ENCODE assay signal across 8 cellular contexts in genomic region chr2:208072250-208072892, GRCh38. TPM values are rescaled to one million over a fixed set of nuclear protein-coding genes. Genes with fewer than 3 reads are reported as not detected.
DNase-seq lines count a peak whose midpoint lies in the region; ATAC-seq, FAIRE-seq and TF ChIP-seq lines count a peak whose summit lies in the region.

No MANE protein-coding gene starts in this region.

- no peaks in the 10 kb centered on the region for H3F3A ChIP-seq in MM.1S (ENCODE audit: insufficient read depth, low read length)

- H3K4me3 ChIP-seq in MM.1S (ENCODE audit: low read length): no peak overlapping the region
- no peak overlapping the region for H3K4me3 ChIP-seq in adipocyte (ENCODE audit: low read length)
- H3K4me3 ChIP-seq in left ventricle myocardium inferior: no peak overlapping the region

- H3K4me1 ChIP-seq in MM.1S (ENCODE audit: low read length) (no peaks in the 10 kb centered on the region), adipocyte (ENCODE audit: control insufficient read depth, insufficient read depth, low read length) (peaks cover 5% of the 10 kb centered on the region), left ventricle myocardium inferior (peaks cover 7% of the 10 kb centered on the region)

- no peaks in the 10 kb centered on the region for H3K79me2 ChIP-seq in MM.1S (ENCODE audit: low read length)

- no peaks in the 10 kb centered on the region for H3K9me2 ChIP-seq in MM.1S (replicated peaks; ENCODE audit: insufficient read depth, low read length)

- no peak overlapping the region for H3K4me2 ChIP-seq in MM.1S (ENCODE audit: low read depth, low read length)

- no peaks in the 10 kb centered on the region for H4K20me1 ChIP-seq in MM.1S (ENCODE audit: insufficient read depth, low read length)

- DNase-seq in GM03348 (ENCODE audit: low spot score) (peak; percentile 78), H54 (ENCODE audit: insufficient read length, low spot score) (peak; percentile 44), MM.1S (peak; percentile 44), SKM-1 treated with dmso at 0.1 percent for 144 hours (lab: John Stamatoyannopoulos, UW; ENCODE audit: unreplicated experiment) (peak; percentile 78), adipocyte (ENCODE audit: low read depth) (peak; percentile 84), left ventricle myocardium inferior (peak; percentile 28), sciatic nerve (ENCODE audit: low spot score) (peak; percentile 72)

- H3K36me3 ChIP-seq in MM.1S (replicated peaks; ENCODE audit: insufficient read depth, low read length) (no peaks in the 10 kb centered on the region), adipocyte (ENCODE audit: control insufficient read depth, insufficient read depth, low read length, severe bottlenecking) (no peaks in the 10 kb centered on the region), left ventricle myocardium inferior (no peaks in the 10 kb centered on the region)

- intact Hi-C loops in left ventricle myocardium inferior (cut with micrococcal nuclease): no loop called here
- intact Hi-C loops in sciatic nerve (cut with DNase I): no loop called here

- H3K27me3 ChIP-seq in MM.1S (replicated peaks; ENCODE audit: insufficient read depth, low read length): no peaks in the 10 kb centered on the region
- H3K27me3 ChIP-seq in adipocyte (replicated peaks; ENCODE audit: control insufficient read depth, insufficient read depth, low read length): no peaks in the 10 kb centered on the region
- H3K27me3 ChIP-seq in left ventricle myocardium inferior (ENCODE audit: low read depth): peaks cover 16% of the 10 kb centered on the region

- H3K9ac ChIP-seq in MM.1S (ENCODE audit: low read length): no peak overlapping the region
- no peak overlapping the region for H3K9ac ChIP-seq in adipocyte (ENCODE audit: low read length)

- no peak overlapping the region for H2AFZ ChIP-seq in MM.1S (ENCODE audit: low read length)

- H3K27ac ChIP-seq in MM.1S (ENCODE audit: low read length) (no peak overlapping the region), left ventricle myocardium inferior (replicated peaks) (no peak overlapping the region)

- TF ChIP-seq CTCF in MM.1S (IDR thresholded peaks at IDR 0.05; ENCODE audit: low read length): peak; percentile 82
- TF ChIP-seq CTCF in left ventricle myocardium inferior (IDR thresholded peaks at IDR 0.05; ENCODE audit: borderline replicate concordance): peak; percentile 84

- peak; percentile 89 for FAIRE-seq in H54 (lab: Jason Lieb, UNC)

- TF ChIP-seq POLR2A in H54 (IDR thresholded peaks at IDR 0.05; ENCODE audit: low read depth, low read length): no peak

- H3K9me3 ChIP-seq in MM.1S (replicated peaks; ENCODE audit: insufficient read depth, low read length) (no peaks in the 10 kb centered on the region), adipocyte (ENCODE audit: control insufficient read depth, low read length) (no peaks in the 10 kb centered on the region), left ventricle myocardium inferior (replicated peaks) (no peaks in the 10 kb centered on the region)

- peak; percentile 83 for ATAC-seq in sciatic nerve
- no peak for ATAC-seq in GM21360 (IDR thresholded peaks at IDR 0.05; ENCODE audit: unreplicated experiment)

RNA-seq across cellular contexts. Expression of gene PLEKHM3, which starts 47.0 kb away (rescaled TPM):
- 12.9 TPM for total RNA-seq in left ventricle myocardium inferior
- 23.8 TPM for total RNA-seq in sciatic nerve

RNA-seq across cellular contexts. Expression of gene CRYGD, which starts 52.0 kb away (rescaled TPM):
- not detected for total RNA-seq in left ventricle myocardium inferior
- not detected for total RNA-seq in sciatic nerve

RNA-seq across cellular contexts. Expression of gene CRYGC, which starts 57.3 kb away (rescaled TPM):
- total RNA-seq in left ventricle myocardium inferior (not detected), sciatic nerve (not detected)

Comparison
In these comparisons a context has a peak if more than half of its experiments do, and no peak if none do; other contexts are left out.
1. DNase-seq: peak in every context shown above with its lines; median percentile 84 in adipocyte; 78 in GM03348; 78 in SKM-1 treated with dmso at 0.1 percent for 144 hours; 72 in sciatic nerve; 44 in H54; 44 in MM.1S; 28 in left ventricle myocardium inferior.